In the genomic region with DNA sequence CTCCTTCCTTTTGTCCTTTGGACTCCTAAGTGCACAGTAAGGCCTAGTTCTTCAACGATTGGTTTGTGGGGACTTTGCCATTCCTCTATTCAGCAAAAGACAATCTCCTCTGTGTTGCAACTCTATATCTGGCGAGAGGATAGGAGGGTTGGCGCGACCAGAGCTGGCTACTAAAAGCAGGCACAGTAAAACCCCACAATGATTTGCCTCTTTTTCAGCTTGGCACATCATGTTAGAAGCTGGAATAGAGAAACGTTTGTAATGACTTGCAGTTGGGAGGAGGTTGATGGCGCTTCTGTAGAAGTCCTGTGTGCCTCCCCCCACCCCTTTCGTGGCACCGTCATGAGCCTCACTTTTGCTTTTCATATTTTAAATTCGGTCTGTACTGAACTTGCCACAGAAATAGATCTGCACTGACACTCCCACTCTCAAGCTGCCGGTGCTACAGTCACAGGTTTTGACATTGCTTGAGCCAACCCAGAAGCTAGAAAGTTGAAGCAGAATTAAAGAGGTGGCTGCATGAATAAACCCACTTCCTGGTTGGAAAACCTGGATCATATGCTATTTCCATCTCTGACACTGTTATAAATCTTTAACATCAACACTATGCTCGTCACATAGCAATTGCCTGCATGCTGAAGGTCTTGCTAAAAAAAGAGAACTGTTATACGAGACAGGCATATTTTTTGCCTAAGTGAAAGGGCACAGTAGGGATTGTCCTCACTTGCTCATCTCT, we compare ENCODE assay signal across 26 cellular contexts.
DNase-seq lines count a peak whose midpoint lies in the region; ATAC-seq and TF ChIP-seq lines count a peak whose summit lies in the region.
"Had no signal": no experiment of that assay in that cellular context is flagged by ENCODE, and none has a peak within 500 bp of the region (broad histone marks: within the 10 kb centered on the region; RNA-seq: fewer than 3 reads in every experiment).

No MANE protein-coding gene starts in this region.

- no peak for TF ChIP-seq EP300 in ovary (IDR thresholded peaks at IDR 0.05)

- intact Hi-C loops in left ventricle myocardium superior (cut with micrococcal nuclease) (no loop called here), posterior cingulate gyrus (cut with DNase I) (no loop called here), Caco-2 (cut with micrococcal nuclease; ENCODE audit: unreplicated experiment) (no loop called here), ovary (cut with DNase I) (no loop called here)
- intact Hi-C loops in CD8-positive, alpha-beta T cell (cut with DNase I, micrococcal nuclease): no loop called here

- TF ChIP-seq POLR2A in ovary (IDR thresholded peaks at IDR 0.05): no peak

- H3K4me1 ChIP-seq in CD8-positive, alpha-beta T cell (ENCODE audit: insufficient read depth, low read length): no peaks in the 10 kb centered on the region
- no peaks in the 10 kb centered on the region for H3K4me1 ChIP-seq in Caco-2
- H3K4me1 ChIP-seq in ovary (ENCODE audit: insufficient read depth): no peaks in the 10 kb centered on the region
- H3K4me1 ChIP-seq: SJCRH30, stomach had no signal

- CTCF ChIA-PET in CD8-positive, alpha-beta T cell (lab: Charles Lee): no interaction called here
- CTCF ChIA-PET in Caco-2 (lab: Charles Lee): no interaction called here

- BruUV-seq in Caco-2 (replicated peaks; lab: Mats Ljungman, UMichigan): no TSS peak

- TF ChIP-seq CTCF in CD8-positive, alpha-beta T cell (IDR thresholded peaks at IDR 0.05): no peak
- TF ChIP-seq CTCF in Caco-2 (IDR thresholded peaks at IDR 0.05; ENCODE audit: insufficient read depth in 1 of 2, low read depth in 1 of 2, low read length in 1 of 2, severe bottlenecking in 1 of 2, unreplicated experiment in 1 of 2): no peak
- no peak for TF ChIP-seq CTCF in ovary (IDR thresholded peaks at IDR 0.05)

- H3K9me3 Mint-ChIP-seq in CD8-positive, alpha-beta T cell: peaks cover 9% of the 10 kb centered on the region
- H3K9me3 Mint-ChIP-seq in Caco-2 (ENCODE audit: unreplicated experiment): peaks cover 21% of the 10 kb centered on the region

- H3K4me1 Mint-ChIP-seq in CD8-positive, alpha-beta T cell (ENCODE audit: low read depth): no peaks in the 10 kb centered on the region
- no peaks in the 10 kb centered on the region for H3K4me1 Mint-ChIP-seq in Caco-2 (ENCODE audit: low read depth, unreplicated experiment)
- H3K4me1 Mint-ChIP-seq: T-cell had no signal

- no peak overlapping the region for H3K4me3 Mint-ChIP-seq in CD8-positive, alpha-beta T cell
- H3K4me3 Mint-ChIP-seq in Caco-2 (ENCODE audit: unreplicated experiment): no peak overlapping the region
- H3K4me3 Mint-ChIP-seq: activated CD8-positive, alpha-beta T cell treated with anti-CD3 and anti-CD28 coated beads, Interleukin-2, amount 10 ng/mL, durations not matched to agents 7 days and 5 days; neural crest cell; T-cell; type B pancreatic cell had no signal

- H3K36me3 ChIP-seq in CD8-positive, alpha-beta T cell (ENCODE audit: insufficient read depth, low read length): no peaks in the 10 kb centered on the region
- H3K36me3 ChIP-seq in Caco-2 (ENCODE audit: control insufficient read depth, insufficient read depth, low read length): no peaks in the 10 kb centered on the region
- H3K36me3 ChIP-seq in ovary: no peaks in the 10 kb centered on the region
- H3K36me3 ChIP-seq: SJCRH30, stomach had no signal

- no peaks in the 10 kb centered on the region for H3K36me3 Mint-ChIP-seq in CD8-positive, alpha-beta T cell
- H3K36me3 Mint-ChIP-seq in Caco-2 (ENCODE audit: insufficient read depth, unreplicated experiment): no peaks in the 10 kb centered on the region
- H3K36me3 Mint-ChIP-seq: T-cell had no signal

- no peaks in the 10 kb centered on the region for H3K9me3 ChIP-seq in CD8-positive, alpha-beta T cell (ENCODE audit: low read length)
- H3K9me3 ChIP-seq in Caco-2: peaks cover 5% of the 10 kb centered on the region
- H3K9me3 ChIP-seq in ovary: peaks cover 0 to 5% of the 10 kb centered on the region in 2 donors
- H3K9me3 ChIP-seq: SJCRH30, stomach had no signal

- 64 to 66% (median 66%) methylated on average over 12 of the region's 12 CpGs for WGBS in ovary, 3 donors

- H3K27ac ChIP-seq in CD8-positive, alpha-beta T cell (ENCODE audit: low read depth, low read length): no peak overlapping the region
- H3K27ac ChIP-seq in ovary: no peak overlapping the region
- H3K27ac ChIP-seq: C4-2B, HL-60, SJCRH30, stomach had no signal

- DNase-seq in Ammon's horn (ENCODE audit: low spot score) (peak; percentile 92), anterior cingulate cortex (lab: John Stamatoyannopoulos, UW) (peak in 52 of 58 donors; percentile 3 to 84 (median 50)), left ventricle myocardium superior (no peak), posterior cingulate gyrus (peak; percentile 24 to 92 (median 48)), T-helper 2 cell (no peak), Caco-2 (no peak), ovary (no peak)
- DNase-seq in CD8-positive, alpha-beta T cell: no peak
- DNase-seq: activated CD4-positive, alpha-beta T cell treated with anti-CD3 and anti-CD28 coated beads for 1 hour; activated CD8-positive, alpha-beta T cell treated with anti-CD3 and anti-CD28 coated beads, Interleukin-2, amount 10 ng/mL, durations not matched to agents 7 days and 5 days; activated T-cell treated with anti-CD3 and anti-CD28 coated beads, Interleukin-2, amount 50 U/mL, for 1 hour; central memory CD4-positive, alpha-beta T cell; effector CD8-positive, alpha-beta T cell; IMR-90; mucosa of descending colon; NCI-H1105 treated with DMSO at 0.1 percent for 48 hours; NCI-H2081; NCI-H446 treated with DMSO at 0.1 percent for 48 hours; SJCRH30; stomach; T-cell had no signal

- H3K4me3 ChIP-seq in CD8-positive, alpha-beta T cell (ENCODE audit: low read depth, low read length): no peak overlapping the region
- H3K4me3 ChIP-seq in Caco-2 (ENCODE audit: low read depth, low read length) (no peak overlapping the region), ovary (no peak overlapping the region)
- H3K4me3 ChIP-seq: mucosa of descending colon, SJCRH30, stomach had no signal

- no peaks in the 10 kb centered on the region for H3K27me3 ChIP-seq in CD8-positive, alpha-beta T cell (ENCODE audit: insufficient read depth, low read length)
- H3K27me3 ChIP-seq in Caco-2 (replicated peaks; ENCODE audit: control insufficient read depth, insufficient read depth, low read length) (no peaks in the 10 kb centered on the region), ovary (no peaks in the 10 kb centered on the region)
- H3K27me3 ChIP-seq: SJCRH30, stomach had no signal

- no peak overlapping the region for H3K27ac Mint-ChIP-seq in CD8-positive, alpha-beta T cell
- no peak overlapping the region for H3K27ac Mint-ChIP-seq in Caco-2 (ENCODE audit: unreplicated experiment)
- H3K27ac Mint-ChIP-seq: activated CD8-positive, alpha-beta T cell treated with anti-CD3 and anti-CD28 coated beads, Interleukin-2, amount 10 ng/mL, durations not matched to agents 7 days and 5 days; T-cell; type B pancreatic cell had no signal

- no peaks in the 10 kb centered on the region for H3K27me3 Mint-ChIP-seq in CD8-positive, alpha-beta T cell (ENCODE audit: low read depth)
- H3K27me3 Mint-ChIP-seq in Caco-2 (ENCODE audit: insufficient read depth, unreplicated experiment): no peaks in the 10 kb centered on the region
- H3K27me3 Mint-ChIP-seq: T-cell, type B pancreatic cell had no signal

- ATAC-seq in left ventricle myocardium superior: peak; percentile 60
- no peak for ATAC-seq in CD8-positive, alpha-beta T cell
- ATAC-seq: activated CD8-positive, alpha-beta T cell treated with anti-CD3 and anti-CD28 coated beads, Interleukin-2, amount 10 ng/mL, durations not matched to agents 7 days and 5 days; esophagus mucosa; mucosa of descending colon; T-cell had no signal

- POLR2A ChIA-PET in CD8-positive, alpha-beta T cell (lab: Charles Lee): no interaction called here
- POLR2A ChIA-PET in Caco-2 (lab: Charles Lee): no interaction called here

Comparison
In these comparisons a context has a peak if more than half of its experiments do, and no peak if none do; other contexts are left out.
1. DNase-seq: peak in Ammon's horn (single experiment), anterior cingulate cortex (52 of 58) and posterior cingulate gyrus (10 of 10); none in left ventricle myocardium superior (single experiment), CD8-positive, alpha-beta T cell (0 of 7), T-helper 2 cell (0 of 5), Caco-2 (0 of 2) and ovary (0 of 5).